ENCODE assay signal across 21 cellular contexts in the genomic region with DNA sequence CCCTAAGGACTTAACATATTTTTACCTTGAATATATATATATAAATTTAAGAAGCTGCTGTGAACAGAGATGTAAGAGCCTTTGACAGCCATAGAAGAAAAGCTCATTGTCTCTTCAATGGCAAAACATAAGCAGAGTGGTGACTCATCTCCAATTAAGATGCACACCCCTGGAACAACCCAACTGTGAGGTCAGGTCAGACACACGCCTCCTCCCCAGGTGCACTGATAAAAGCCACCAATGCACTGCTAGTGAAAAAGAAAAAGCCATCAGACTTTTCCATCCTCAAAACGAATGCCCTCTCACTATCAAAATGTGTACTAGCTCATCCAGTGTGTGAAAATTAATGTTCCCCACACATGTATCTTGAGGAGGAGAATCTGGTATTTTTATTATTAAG.
DNase-seq lines count a peak whose midpoint lies in the region; ATAC-seq, FAIRE-seq and TF ChIP-seq lines count a peak whose summit lies in the region.
"Had no signal": no experiment of that assay in that cellular context is flagged by ENCODE, and none has a peak within 500 bp of the region (broad histone marks: within the 10 kb centered on the region; RNA-seq: fewer than 3 reads in every experiment).

No MANE protein-coding gene starts in this region.

- no peak for FAIRE-seq in bronchial epithelial cell (lab: Jason Lieb, UNC)
- FAIRE-seq: endometrium, frontal cortex had no signal

- H3K4me1 ChIP-seq in DND-41 (ENCODE audit: insufficient read depth, low read length), result no peaks in the 10 kb centered on the region
- H3K4me1 ChIP-seq: BLaER1 had no signal

- H3K9ac ChIP-seq in DND-41 (ENCODE audit: low read depth, low read length), result no peak overlapping the region
- H3K9ac ChIP-seq: BLaER1, GM23248 had no signal

- no peak overlapping the region for H3K4me3 Mint-ChIP-seq in nephron progenitor cell
- H3K4me3 Mint-ChIP-seq: activated T-helper 17 cell treated with anti-CD3 and anti-CD28 coated beads, Interleukin-2, amount 50 U/mL, for 72 hours; memory B cell had no signal

- no peak for TF ChIP-seq CTCF in DND-41 (IDR thresholded peaks at IDR 0.05; ENCODE audit: borderline replicate concordance, extremely low read depth, low read length, poor library complexity, severe bottlenecking)
- TF ChIP-seq CTCF in bronchial epithelial cell (IDR thresholded peaks at IDR 0.05; ENCODE audit: insufficient read depth, low read length, severe bottlenecking), result no peak
- TF ChIP-seq CTCF in nephron progenitor cell (IDR thresholded peaks at IDR 0.05), result no peak

- ATAC-seq in DND-41 (ENCODE audit: insufficient read depth, low read depth), result peak; percentile 45; the same call in 1 of the 3 replicates
- ATAC-seq in HG03520 (IDR thresholded peaks at IDR 0.05; ENCODE audit: unreplicated experiment), result no peak
- ATAC-seq: activated T-helper 17 cell treated with anti-CD3 and anti-CD28 coated beads, Interleukin-2, amount 50 U/mL, for 72 hours; sciatic nerve had no signal

- H3K9me3 Mint-ChIP-seq in nephron progenitor cell, result peaks cover 9% of the 10 kb centered on the region
- H3K9me3 Mint-ChIP-seq: activated T-helper 17 cell treated with anti-CD3 and anti-CD28 coated beads, Interleukin-2, amount 50 U/mL, for 72 hours had no signal

- no peaks in the 10 kb centered on the region for H3K4me1 Mint-ChIP-seq in nephron progenitor cell
- H3K4me1 Mint-ChIP-seq: activated T-helper 17 cell treated with anti-CD3 and anti-CD28 coated beads, Interleukin-2, amount 50 U/mL, for 72 hours had no signal

- no peaks in the 10 kb centered on the region for H4K20me1 ChIP-seq in DND-41 (ENCODE audit: insufficient read depth, low read length)
- H4K20me1 ChIP-seq: BLaER1 had no signal

- H3K79me2 ChIP-seq in DND-41 (ENCODE audit: insufficient read depth, low read length), result peaks cover 12% of the 10 kb centered on the region; the same call in 1 of the 2 replicates

- no peak for TF ChIP-seq RAD21 in Ishikawa (IDR thresholded peaks at IDR 0.05; ENCODE audit: low read depth)

- H3K4me3 ChIP-seq in DND-41 (ENCODE audit: low read depth in 1 of 2, low read length in 2 of 2), result no peak overlapping the region
- H3K4me3 ChIP-seq in bronchial epithelial cell (ENCODE audit: low read depth, low read length), result no peak overlapping the region
- H3K4me3 ChIP-seq: BLaER1, GM23248, suprapubic skin had no signal

- peaks cover 8% of the 10 kb centered on the region; the same call in 1 of the 2 replicates for H3K36me3 ChIP-seq in DND-41 (ENCODE audit: insufficient read depth, low read length)
- H3K36me3 ChIP-seq in bronchial epithelial cell (ENCODE audit: control insufficient read depth, insufficient read depth, low read length), result no peaks in the 10 kb centered on the region
- H3K36me3 ChIP-seq: suprapubic skin had no signal

- DNase-seq in DND-41 (no peak), bronchial epithelial cell (ENCODE audit: low read depth) (peak; percentile 53), nephron progenitor cell (no peak), middle frontal gyrus (ENCODE audit: extremely low spot score, low spot score) (no peak), ACHN (no peak)
- DNase-seq: cerebellar nuclear complex; EL; GM23248; NCI-H1092 treated with DMSO at 0.1 percent for 48 hours; NCI-H345; stimulated activated CD4-positive, alpha-beta T cell treated with anti-CD3 and anti-CD28 coated beads, Interleukin-2, amount 100 ng/mL, for 48 hours had no signal

- no peak overlapping the region for H2AFZ ChIP-seq in DND-41 (ENCODE audit: low read depth, low read length)
- H2AFZ ChIP-seq: GM23248 had no signal

- no peak overlapping the region for H3K4me2 ChIP-seq in DND-41 (ENCODE audit: insufficient read depth, low read length)
- H3K4me2 ChIP-seq: BLaER1 had no signal

- no peaks in the 10 kb centered on the region for H3K27me3 ChIP-seq in DND-41 (ENCODE audit: insufficient read depth, low read length, poor library complexity)
- H3K27me3 ChIP-seq in bronchial epithelial cell (ENCODE audit: control insufficient read depth, insufficient read depth, low read length), result no peaks in the 10 kb centered on the region
- H3K27me3 ChIP-seq: BLaER1, suprapubic skin had no signal

- peaks cover 3% of the 10 kb centered on the region for H3K9me3 ChIP-seq in DND-41 (ENCODE audit: insufficient read depth, low read length, severe bottlenecking)
- H3K9me3 ChIP-seq: suprapubic skin had no signal

- H3K27ac ChIP-seq in DND-41 (ENCODE audit: low read length), result no peak overlapping the region
- H3K27ac ChIP-seq: BLaER1, GM23248, suprapubic skin, VCaP had no signal

- in situ Hi-C loops in ACHN (cut with HindIII; ENCODE audit: low pct_ligation_motif_present, low pct_unique_long_range_greater_than_20kb, low sequenced_read_pairs), result no loop called here

- peak; percentile 48; the same call in 1 of the 2 replicates for TF ChIP-seq EP300 in Ishikawa (IDR thresholded peaks at IDR 0.05; ENCODE audit: borderline replicate concordance)

- H3K27me3 Mint-ChIP-seq in nephron progenitor cell (ENCODE audit: low read depth, poor library complexity), result no peaks in the 10 kb centered on the region
- H3K27me3 Mint-ChIP-seq: activated T-helper 17 cell treated with anti-CD3 and anti-CD28 coated beads, Interleukin-2, amount 50 U/mL, for 72 hours; memory B cell had no signal

- peak overlapping the region; percentile 10 for H3K27ac Mint-ChIP-seq in nephron progenitor cell
- H3K27ac Mint-ChIP-seq: activated T-helper 17 cell treated with anti-CD3 and anti-CD28 coated beads, Interleukin-2, amount 50 U/mL, for 72 hours; memory B cell had no signal

- H3K36me3 Mint-ChIP-seq in nephron progenitor cell (ENCODE audit: low read depth), result peaks cover 24% of the 10 kb centered on the region

TF ChIP-seq in Ishikawa, 13 proteins besides CTCF, POLR2A, EP300 and RAD21:
- 0 out of 2 replicates have a peak, but pooled peaks have one; percentile 6 for TF ChIP-seq NFIC (IDR thresholded peaks at IDR 0.05)
- no peak for TF ChIP-seq YY1 (IDR thresholded peaks at IDR 0.05; ENCODE audit: low read depth)
- peak; percentile 57; the same call in 1 of the 2 replicates for TF ChIP-seq TCF12 (IDR thresholded peaks at IDR 0.05; ENCODE audit: low read depth)
- TF ChIP-seq FOXM1 (IDR thresholded peaks at IDR 0.05; ENCODE audit: borderline replicate concordance, low read depth), result no peak
- TF ChIP-seq, protein P1, sequence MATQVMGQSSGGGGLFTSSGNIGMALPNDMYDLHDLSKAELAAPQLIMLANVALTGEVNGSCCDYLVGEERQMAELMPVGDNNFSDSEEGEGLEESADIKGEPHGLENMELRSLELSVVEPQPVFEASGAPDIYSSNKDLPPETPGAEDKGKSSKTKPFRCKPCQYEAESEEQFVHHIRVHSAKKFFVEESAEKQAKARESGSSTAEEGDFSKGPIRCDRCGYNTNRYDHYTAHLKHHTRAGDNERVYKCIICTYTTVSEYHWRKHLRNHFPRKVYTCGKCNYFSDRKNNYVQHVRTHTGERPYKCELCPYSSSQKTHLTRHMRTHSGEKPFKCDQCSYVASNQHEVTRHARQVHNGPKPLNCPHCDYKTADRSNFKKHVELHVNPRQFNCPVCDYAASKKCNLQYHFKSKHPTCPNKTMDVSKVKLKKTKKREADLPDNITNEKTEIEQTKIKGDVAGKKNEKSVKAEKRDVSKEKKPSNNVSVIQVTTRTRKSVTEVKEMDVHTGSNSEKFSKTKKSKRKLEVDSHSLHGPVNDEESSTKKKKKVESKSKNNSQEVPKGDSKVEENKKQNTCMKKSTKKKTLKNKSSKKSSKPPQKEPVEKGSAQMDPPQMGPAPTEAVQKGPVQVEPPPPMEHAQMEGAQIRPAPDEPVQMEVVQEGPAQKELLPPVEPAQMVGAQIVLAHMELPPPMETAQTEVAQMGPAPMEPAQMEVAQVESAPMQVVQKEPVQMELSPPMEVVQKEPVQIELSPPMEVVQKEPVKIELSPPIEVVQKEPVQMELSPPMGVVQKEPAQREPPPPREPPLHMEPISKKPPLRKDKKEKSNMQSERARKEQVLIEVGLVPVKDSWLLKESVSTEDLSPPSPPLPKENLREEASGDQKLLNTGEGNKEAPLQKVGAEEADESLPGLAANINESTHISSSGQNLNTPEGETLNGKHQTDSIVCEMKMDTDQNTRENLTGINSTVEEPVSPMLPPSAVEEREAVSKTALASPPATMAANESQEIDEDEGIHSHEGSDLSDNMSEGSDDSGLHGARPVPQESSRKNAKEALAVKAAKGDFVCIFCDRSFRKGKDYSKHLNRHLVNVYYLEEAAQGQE (IDR thresholded peaks at IDR 0.05; ENCODE audit: low read depth), result no peak
- TF ChIP-seq EGR1 (IDR thresholded peaks at IDR 0.05), result no peak
TF ChIP-seq in Ishikawa: peak in this region for 2.
